Comparison of ENCODE assay signal across 17 cellular contexts in the genomic region with DNA sequence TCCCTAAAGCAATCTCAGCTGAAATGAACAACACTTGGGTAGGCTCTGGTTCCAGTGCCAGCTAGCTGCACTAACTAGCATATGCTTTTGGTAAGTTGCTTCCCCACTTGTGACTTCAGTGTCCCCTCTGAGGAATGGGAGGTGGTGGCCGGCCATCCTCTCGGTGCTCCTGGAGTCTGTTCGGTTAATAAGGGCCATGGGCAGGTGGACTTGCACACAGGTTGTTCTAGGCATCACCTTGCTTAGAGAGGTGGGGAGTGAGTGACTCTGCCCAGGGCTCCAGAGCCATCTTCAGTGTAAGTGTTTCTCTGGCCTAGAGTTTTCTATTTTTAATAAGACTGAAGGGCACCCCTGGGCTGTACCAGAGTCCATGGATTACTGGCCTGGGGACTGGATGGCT. TPM values are rescaled to one million over a fixed set of nuclear protein-coding genes. Genes with fewer than 3 reads are reported as not detected.
DNase-seq lines count a peak whose midpoint lies in the region; ATAC-seq and TF ChIP-seq lines count a peak whose summit lies in the region.
"Had no signal": no experiment of that assay in that cellular context is flagged by ENCODE, and none has a peak within 500 bp of the region (broad histone marks: within the 10 kb centered on the region; RNA-seq: fewer than 3 reads in every experiment).

No MANE protein-coding gene starts in this region.

- no peak for ATAC-seq in IMR-90 (ENCODE audit: low read depth)
- ATAC-seq: CD8-positive, alpha-beta T cell had no signal

- no peak overlapping the region for H3K56ac ChIP-seq in IMR-90 (ENCODE audit: extremely low read depth, insufficient read depth, low read length)

- H2BK120ac ChIP-seq in IMR-90 (ENCODE audit: low read depth, low read length) = no peak overlapping the region

- no peak overlapping the region for H3K14ac ChIP-seq in IMR-90 (replicated peaks; ENCODE audit: low read depth, low read length)

- dilution Hi-C loops in IMR-90 (cut with HindIII; ENCODE audit: low sequenced_read_pairs, unreplicated experiment) = no loop called here

- no peak overlapping the region for H2BK20ac ChIP-seq in IMR-90 (ENCODE audit: low read depth, low read length)

- H3K4me1 ChIP-seq in IMR-90 (ENCODE audit: control insufficient read depth, insufficient read depth, low read length) = peaks cover 4% of the 10 kb centered on the region; the same call in 1 of the 2 replicates
- H3K4me1 ChIP-seq in osteoblast (ENCODE audit: insufficient read depth, low read length) = peaks cover 18% of the 10 kb centered on the region
- no peaks in the 10 kb centered on the region for H3K4me1 ChIP-seq in neural progenitor cell
- H3K4me1 ChIP-seq: BLaER1, HAP-1 had no signal

- peaks cover 2% of the 10 kb centered on the region for H3K4me1 Mint-ChIP-seq in neural progenitor cell
- H3K4me1 Mint-ChIP-seq: B cell; CD4-positive, CD25-positive, alpha-beta regulatory T cell had no signal

- no peaks in the 10 kb centered on the region for H3K79me1 ChIP-seq in IMR-90 (ENCODE audit: low read depth in 1 of 2, low read length in 2 of 2)

- peaks cover 4% of the 10 kb centered on the region for H3K27me3 ChIP-seq in AG04450 (ENCODE audit: control insufficient read depth, insufficient read depth, low read length)
- no peaks in the 10 kb centered on the region for H3K27me3 ChIP-seq in IMR-90 (ENCODE audit: control insufficient read depth, insufficient read depth, low read length)
- H3K27me3 ChIP-seq in osteoblast (ENCODE audit: insufficient read depth, low read length) = no peaks in the 10 kb centered on the region
- H3K27me3 ChIP-seq in neural progenitor cell = no peaks in the 10 kb centered on the region
- H3K27me3 ChIP-seq: BLaER1 had no signal

- H3K18ac ChIP-seq in IMR-90 (ENCODE audit: low read depth, low read length) = no peak overlapping the region

- H3K9me3 Mint-ChIP-seq in neural progenitor cell = no peaks in the 10 kb centered on the region
- H3K9me3 Mint-ChIP-seq: CD4-positive, CD25-positive, alpha-beta regulatory T cell; CD8-positive, alpha-beta T cell; HFFc6 had no signal

- BruUV-seq in IMR-90 (replicated peaks; lab: Mats Ljungman, UMichigan) = no TSS peak

- H3K4me3 ChIP-seq in AG04450 (ENCODE audit: low read depth, low read length) (no peak overlapping the region), IMR-90 (ENCODE audit: insufficient read depth, low read depth, low read length) (no peak overlapping the region), lower leg skin (ENCODE audit: low read depth, poor library complexity, severe bottlenecking) (no peak overlapping the region), osteoblast (ENCODE audit: insufficient read depth, low read length) (no peak overlapping the region), neural progenitor cell (no peak overlapping the region)
- H3K4me3 ChIP-seq: BLaER1, HAP-1 had no signal

- H3K9ac ChIP-seq in IMR-90 (ENCODE audit: low read depth, low read length) (no peak overlapping the region), neural progenitor cell (no peak overlapping the region)
- H3K9ac ChIP-seq: BLaER1 had no signal

- in situ Hi-C loops in IMR-90 (cut with MboI; ENCODE audit: low sequenced_read_pairs) = loop anchor here (25.0 kb wide), 1 partner anchor 838 kb away; no protein-coding TSS in a partner anchor

- H4K8ac ChIP-seq in IMR-90 (ENCODE audit: low read depth in 2 of 2, low read length in 2 of 2) = no peak overlapping the region

- no peak overlapping the region for H2AK5ac ChIP-seq in IMR-90 (ENCODE audit: low read depth, low read length)

- H4K20me1 ChIP-seq in IMR-90 (ENCODE audit: insufficient read depth, low read length) = no peaks in the 10 kb centered on the region
- no peaks in the 10 kb centered on the region for H4K20me1 ChIP-seq in osteoblast (ENCODE audit: insufficient read depth, low read length)
- no peaks in the 10 kb centered on the region for H4K20me1 ChIP-seq in neural progenitor cell (ENCODE audit: low read depth)
- H4K20me1 ChIP-seq: BLaER1 had no signal

- TF ChIP-seq RAD21 in IMR-90 (IDR thresholded peaks at IDR 0.05; ENCODE audit: low read length) = no peak

- no peak overlapping the region for H3K4me3 Mint-ChIP-seq in neural progenitor cell
- H3K4me3 Mint-ChIP-seq: B cell; CD4-positive, CD25-positive, alpha-beta regulatory T cell; CD8-positive, alpha-beta T cell; HFFc6 had no signal

- WGBS in IMR-90 (ENCODE audit: extremely low coverage in 2 of 2, insufficient read length in 1 of 2), 2 experiments = 100% methylated on average over 2 of the region's 3 CpGs; no CpG with 5 or more reads in 1 of the 2 experiments
- WGBS in lower leg skin, 2 donors = 98 to 100% methylated on average over 3 of the region's 3 CpGs

- DNase-seq in AG04450 (ENCODE audit: low read depth, low spot score) (no peak), IMR-90 (no peak), lower leg skin (ENCODE audit: low spot score in 2 of 2) (peak; percentile 12 to 62), osteoblast (ENCODE audit: insufficient read length, low spot score, missing footprints) (no peak), neural progenitor cell (ENCODE audit: low spot score) (no peak), NCI-H2081 treated with DMSO at 0.1 percent for 48 hours (lab: John Stamatoyannopoulos, UW) (no peak)
- DNase-seq: Caco-2; CD4-positive, CD25-positive, alpha-beta regulatory T cell; CD8-positive, alpha-beta T cell; DMS153; DND-41; GOT3; HFFc6 had no signal

- no peak overlapping the region for H3K4me2 ChIP-seq in IMR-90 (ENCODE audit: low read depth, low read length)
- H3K4me2 ChIP-seq in osteoblast (ENCODE audit: insufficient read depth, low read length) = no peak overlapping the region
- H3K4me2 ChIP-seq in neural progenitor cell = no peak overlapping the region
- H3K4me2 ChIP-seq: BLaER1 had no signal

- no peaks in the 10 kb centered on the region for H3K36me3 Mint-ChIP-seq in neural progenitor cell
- H3K36me3 Mint-ChIP-seq: CD4-positive, CD25-positive, alpha-beta regulatory T cell; CD8-positive, alpha-beta T cell had no signal

- H3K4ac ChIP-seq in IMR-90 (ENCODE audit: low read depth, low read length) = no peak overlapping the region

- H3K9me1 ChIP-seq in IMR-90 (ENCODE audit: insufficient read depth, low read length) = no peaks in the 10 kb centered on the region

- H2AK9ac ChIP-seq in IMR-90 (replicated peaks; ENCODE audit: low read depth, low read length, poor library complexity) = no peak overlapping the region

- no peak overlapping the region for H2BK15ac ChIP-seq in IMR-90 (ENCODE audit: low read depth, low read length)

- H2BK5ac ChIP-seq in IMR-90 (ENCODE audit: low read depth, low read length, poor library complexity, severe bottlenecking) = no peak overlapping the region

- no peaks in the 10 kb centered on the region for H3K36me3 ChIP-seq in IMR-90 (ENCODE audit: control insufficient read depth, insufficient read depth, low read length)
- no peaks in the 10 kb centered on the region for H3K36me3 ChIP-seq in osteoblast (ENCODE audit: insufficient read depth, low read length)
- H3K36me3 ChIP-seq in neural progenitor cell = no peaks in the 10 kb centered on the region
- H3K36me3 ChIP-seq: BLaER1, HAP-1 had no signal

- CTCF ChIA-PET in AG04450 (lab: Charles Lee) = interaction anchor here (1.1 kb wide), 1 partner anchor 10 kb away, joined by 5 read pairs; no protein-coding TSS in a partner anchor
- CTCF ChIA-PET in IMR-90 (lab: Yijun Ruan, JAX) = interaction anchor here (0.6 kb wide), 1 partner anchor 9 kb away, joined by 5 read pairs; no protein-coding TSS in a partner anchor

- H3K9me3 ChIP-seq in AG04450 (ENCODE audit: control insufficient read depth, insufficient read depth, low read length) = peaks cover 3% of the 10 kb centered on the region; the same call in 1 of the 2 replicates
- no peaks in the 10 kb centered on the region for H3K9me3 ChIP-seq in IMR-90 (ENCODE audit: control insufficient read depth, insufficient read depth, low read length)
- no peaks in the 10 kb centered on the region for H3K9me3 ChIP-seq in osteoblast (ENCODE audit: low read depth, low read length)
- no peaks in the 10 kb centered on the region for H3K9me3 ChIP-seq in neural progenitor cell (ENCODE audit: low read depth)
- H3K9me3 ChIP-seq: BLaER1, Caco-2, HAP-1 had no signal

- intact Hi-C loops in IMR-90 (cut with micrococcal nuclease) (no loop called here), lower leg skin (cut with DNase I; ENCODE audit: low total_unique reads) (no loop called here)

- H3K79me2 ChIP-seq in osteoblast (ENCODE audit: insufficient read depth, low read length) (no peaks in the 10 kb centered on the region), neural progenitor cell (ENCODE audit: low read depth) (no peaks in the 10 kb centered on the region)

- peaks cover 2% of the 10 kb centered on the region for H3K27me3 Mint-ChIP-seq in neural progenitor cell (ENCODE audit: insufficient read depth, low read depth)

- H4K91ac ChIP-seq in IMR-90 (ENCODE audit: insufficient read depth, low read depth, low read length) = no peak overlapping the region

- H3K23ac ChIP-seq in IMR-90 (ENCODE audit: low read depth, low read length) = no peak overlapping the region

- POLR2A ChIA-PET in AG04450 (lab: Yijun Ruan, JAX) (interaction anchor here (1.0 kb wide), 1 partner anchor 19 kb away, joined by 5 read pairs; a partner anchor contains a TSS), IMR-90 (lab: Charles Lee; ENCODE audit: unreplicated experiment) (no interaction called here)

- TF ChIP-seq CTCF in AG04450 (IDR thresholded peaks at IDR 0.05; ENCODE audit: low read depth, low read length) = no peak
- no peak for TF ChIP-seq CTCF in IMR-90 (conservative IDR thresholded peaks at IDR 0.05; ENCODE audit: low read depth, low read length)
- no peak for TF ChIP-seq CTCF in lower leg skin (IDR thresholded peaks at IDR 0.05)
- TF ChIP-seq CTCF in osteoblast (IDR thresholded peaks at IDR 0.05; ENCODE audit: extremely low read depth, low read depth, low read length) = no peak
- no peak for TF ChIP-seq CTCF in neural progenitor cell (IDR thresholded peaks at IDR 0.05)

- H4K5ac ChIP-seq in IMR-90 (ENCODE audit: low read depth, low read length) = no peak overlapping the region

- H3F3A ChIP-seq in neural progenitor cell (ENCODE audit: low read depth) = no peaks in the 10 kb centered on the region

- H3K27ac ChIP-seq in AG04450 (ENCODE audit: low read depth, low read length) (peak overlapping the region; percentile 59), IMR-90 (ENCODE audit: insufficient read depth, low read length) (peak overlapping the region; percentile 17; the same call in 1 of the 2 replicates), osteoblast (ENCODE audit: low read depth, low read length) (no peak overlapping the region), neural progenitor cell (no peak overlapping the region)
- H3K27ac ChIP-seq: BLaER1, C4-2B had no signal

- TF ChIP-seq POLR2A in IMR-90 (IDR thresholded peaks at IDR 0.05; ENCODE audit: low read depth, low read length) (no peak), lower leg skin (IDR thresholded peaks at IDR 0.05) (no peak)

- H2AFZ ChIP-seq in IMR-90 (replicated peaks; ENCODE audit: low read length, poor library complexity) = no peak overlapping the region
- peak overlapping the region; percentile 64 for H2AFZ ChIP-seq in osteoblast (ENCODE audit: low read length)
- no peak overlapping the region for H2AFZ ChIP-seq in neural progenitor cell (replicated peaks)

- no peak overlapping the region for H3K27ac Mint-ChIP-seq in neural progenitor cell
- H3K27ac Mint-ChIP-seq: B cell; CD4-positive, CD25-positive, alpha-beta regulatory T cell; CD8-positive, alpha-beta T cell; HFFc6 had no signal

RNA-seq across cellular contexts. Expression of a gene that starts 18.8 kb away (rescaled TPM):
- 17.2 and 25.8 TPM in 2 replicates for polyA plus RNA-seq in AG04450 (2011; rRNA removed)
- 23.7 and 27.7 TPM in 2 replicates for polyA minus RNA-seq in AG04450 (2011; rRNA and poly(A)+ RNA removed)
- 19.9 and 26.9 TPM in 2 replicates for total RNA-seq in IMR-90 (2012; rRNA removed)
- 7.2 and 8.4 TPM in 2 replicates for polyA plus RNA-seq in IMR-90 (2012; rRNA removed)
- polyA plus RNA-seq in IMR-90 (2012; cell fraction: cytosol; rRNA removed) = 1.4 and 2.6 TPM in 2 replicates
- 0.98 and 9.0 TPM in 2 replicates for polyA plus RNA-seq in IMR-90 (2012; cell fraction: nucleus; rRNA removed; ENCODE audit: low replicate concordance)
- 10 to 100 TPM; 11.2 to 26.9 (median 20.1) TPM for total RNA-seq in lower leg skin
- total RNA-seq in osteoblast = 36.5 and 41.3 TPM in 2 replicates
- 53.8 and 86.3 TPM in 2 replicates for total RNA-seq in neural progenitor cell (ENCODE audit: low replicate concordance)

Comparison
In these comparisons a context has a peak if more than half of its experiments do, and no peak if none do; other contexts are left out.
1. DNase-seq: peak in lower leg skin (2 of 2); none in AG04450 (single experiment), IMR-90 (single experiment), osteoblast (single experiment), neural progenitor cell (single experiment) and NCI-H2081 treated with DMSO at 0.1 percent for 48 hours (single experiment).
2. H3K27ac ChIP-seq: peak in AG04450 (single experiment) and IMR-90 (single experiment); none in osteoblast (single experiment) and neural progenitor cell (single experiment).